In genomic region chr1:94279462-94279861, GRCh38 we compare ENCODE assay signal across 18 cellular contexts. TPM values are rescaled to one million over a fixed set of nuclear protein-coding genes. Genes with fewer than 3 reads are reported as not detected.
DNase-seq lines count a peak whose midpoint lies in the region; ATAC-seq, FAIRE-seq and TF ChIP-seq lines count a peak whose summit lies in the region.
"Had no signal": no experiment of that assay in that cellular context is flagged by ENCODE, and none has a peak within 500 bp of the region (broad histone marks: within the 10 kb centered on the region; RNA-seq: fewer than 3 reads in every experiment).

No MANE protein-coding gene starts in this region.

- no peak overlapping the region for H3K18ac ChIP-seq in IMR-90 (ENCODE audit: low read depth, low read length)

- H4K20me1 ChIP-seq in HepG2 (ENCODE audit: insufficient read depth, low read length) (no peaks in the 10 kb centered on the region), IMR-90 (ENCODE audit: insufficient read depth, low read length) (no peaks in the 10 kb centered on the region)
- H4K20me1 ChIP-seq: BLaER1 had no signal

- no peaks in the 10 kb centered on the region for H3K9me3 ChIP-seq in HepG2 (ENCODE audit: low read length)
- H3K9me3 ChIP-seq in right lobe of liver = no peaks in the 10 kb centered on the region
- 0 out of 2 replicates have a peak, but pooled peaks cover 2% of the 10 kb centered on the region for H3K9me3 ChIP-seq in IMR-90 (ENCODE audit: control insufficient read depth, insufficient read depth, low read length)
- H3K9me3 ChIP-seq: A549, BLaER1 had no signal

- no peak overlapping the region for H2AFZ ChIP-seq in HepG2 (ENCODE audit: low read length)
- H2AFZ ChIP-seq in IMR-90 (replicated peaks; ENCODE audit: low read length, poor library complexity) = no peak overlapping the region
- H2AFZ ChIP-seq: GM23338 had no signal

- H2AK9ac ChIP-seq in IMR-90 (replicated peaks; ENCODE audit: low read depth, low read length, poor library complexity) = no peak overlapping the region

- H3K4me3 ChIP-seq in HepG2 (replicated peaks in 1 of 3; ENCODE audit: insufficient read depth in 1 of 3, low read depth in 2 of 3, low read length in 3 of 3) (no peak overlapping the region), right lobe of liver (no peak overlapping the region), IMR-90 (ENCODE audit: insufficient read depth, low read depth, low read length) (no peak overlapping the region)
- H3K4me3 ChIP-seq: A549, BLaER1, GM12878, GM23338 had no signal

- intact Hi-C loops in HepG2 (cut with micrococcal nuclease; ENCODE audit: unreplicated experiment) (no loop called here), right lobe of liver (cut with DNase I) (no loop called here), IMR-90 (cut with micrococcal nuclease) (no loop called here)

- dilution Hi-C loops in IMR-90 (cut with HindIII; ENCODE audit: low sequenced_read_pairs, unreplicated experiment) = no loop called here

- ATAC-seq in HepG2 (no peak), right lobe of liver (no peak), IMR-90 (ENCODE audit: low read depth) (peak; percentile 42; the same call in 1 of the 2 replicates), HG02885 (IDR thresholded peaks at IDR 0.05; ENCODE audit: poor library complexity, unreplicated experiment) (no peak)
- ATAC-seq: A549, GM12878, GM23338 had no signal

- TF ChIP-seq CTCF in HepG2 (CRISPR knock-in tag; IDR thresholded peaks at IDR 0.05) = no peak
- TF ChIP-seq CTCF in right lobe of liver (IDR thresholded peaks at IDR 0.05) = no peak
- no peak for TF ChIP-seq CTCF in IMR-90 (conservative IDR thresholded peaks at IDR 0.05; ENCODE audit: low read depth, low read length)

- CTCF ChIA-PET in HepG2 (lab: Yijun Ruan, JAX; ENCODE audit: low intra/inter-chr PET ratio, low total read pairs) (no interaction called here), IMR-90 (lab: Yijun Ruan, JAX) (no interaction called here)

- POLR2A ChIA-PET in HepG2 (lab: Yijun Ruan, JAX) = no interaction called here
- POLR2A ChIA-PET in IMR-90 (lab: Charles Lee; ENCODE audit: unreplicated experiment) = no interaction called here

- no peaks in the 10 kb centered on the region for H3K79me2 ChIP-seq in HepG2 (ENCODE audit: insufficient read depth, low read length)

- H4K91ac ChIP-seq in IMR-90 (ENCODE audit: insufficient read depth, low read depth, low read length) = no peak overlapping the region

- H3K23ac ChIP-seq in IMR-90 (ENCODE audit: low read depth, low read length) = no peak overlapping the region

- TF ChIP-seq EP300 in HepG2 (IDR thresholded peaks at IDR 0.05; ENCODE audit: low read depth in 2 of 2, low read length in 2 of 2) = no peak
- TF ChIP-seq EP300 in HepG2 (CRISPR knock-in tag; IDR thresholded peaks at IDR 0.05; ENCODE audit: borderline replicate concordance) = no peak

- in situ Hi-C loops in HepG2 (cut with HindIII; ENCODE audit: extremely low pct_ligation_motif_present, low pct_unique_long_range_greater_than_20kb) (no loop called here), IMR-90 (cut with MboI; ENCODE audit: low sequenced_read_pairs) (no loop called here)

- DNase-seq in HepG2 (ENCODE audit: low spot score) (no peak), right lobe of liver (no peak), IMR-90 (no peak), iris pigment epithelial cell (ENCODE audit: low read depth) (peak; percentile 45), NCI-H1694 (lab: John Stamatoyannopoulos, UW) (no peak), GM19240 (ENCODE audit: insufficient read length, low spot score) (no peak)
- DNase-seq: CD4-positive, alpha-beta memory T cell; DMS153; DMS79; H7 had no signal

- WGBS in HepG2 (ENCODE audit: low lambda C conversion rate) = 87% methylated on average over 1 of the region's 1 CpG
- whole genome bisulfite sequencing in right lobe of liver (ENCODE audit: insufficient coverage, low coverage, low lambda C conversion rate, missing lambda C conversion rate) = 71% methylated on average over 1 of the region's 1 CpG
- no CpG with 5 or more reads among the region's 1 CpG for WGBS in IMR-90 (ENCODE audit: extremely low coverage in 2 of 2, insufficient read length in 1 of 2), 2 experiments

- no peak overlapping the region for H3K4ac ChIP-seq in IMR-90 (ENCODE audit: low read depth, low read length)

- TF ChIP-seq POLR2A in HepG2 (IDR thresholded peaks at IDR 0.05; ENCODE audit: insufficient read depth in 1 of 2, low read depth in 2 of 2, low read length in 2 of 2) (no peak), right lobe of liver (IDR thresholded peaks at IDR 0.05) (no peak), IMR-90 (IDR thresholded peaks at IDR 0.05; ENCODE audit: low read depth, low read length) (no peak)

- no peak overlapping the region for H2BK20ac ChIP-seq in IMR-90 (ENCODE audit: low read depth, low read length)

- H3K14ac ChIP-seq in IMR-90 (replicated peaks; ENCODE audit: low read depth, low read length) = no peak overlapping the region

- no peak overlapping the region for H3K56ac ChIP-seq in IMR-90 (ENCODE audit: extremely low read depth, insufficient read depth, low read length)

- H3K9ac ChIP-seq in HepG2 (ENCODE audit: insufficient read depth, low read depth, low read length) (no peak overlapping the region), IMR-90 (ENCODE audit: low read depth, low read length) (no peak overlapping the region)
- H3K9ac ChIP-seq: BLaER1, KMS-11 had no signal

- H3K36me3 ChIP-seq in HepG2 (replicated peaks in 1 of 2; ENCODE audit: control insufficient read depth in 1 of 2, insufficient read depth in 2 of 2, low read length in 2 of 2) (no peaks in the 10 kb centered on the region), right lobe of liver (no peaks in the 10 kb centered on the region), IMR-90 (ENCODE audit: control insufficient read depth, insufficient read depth, low read length) (no peaks in the 10 kb centered on the region)
- H3K36me3 ChIP-seq: BLaER1 had no signal

- H3K27ac ChIP-seq in HepG2 (ENCODE audit: extremely low read length, insufficient read depth, low read length) (no peak overlapping the region), right lobe of liver (no peak overlapping the region), IMR-90 (ENCODE audit: insufficient read depth, low read length) (no peak overlapping the region)
- H3K27ac ChIP-seq: 22Rv1, A549, BLaER1, KMS-11 had no signal

- no peak overlapping the region for H2BK120ac ChIP-seq in IMR-90 (ENCODE audit: low read depth, low read length)

- H3K4me1 ChIP-seq in HepG2 (ENCODE audit: insufficient read depth, low read length) (peaks cover 34% of the 10 kb centered on the region), right lobe of liver (no peaks in the 10 kb centered on the region), IMR-90 (ENCODE audit: control insufficient read depth, insufficient read depth, low read length) (peaks cover 9% of the 10 kb centered on the region)
- H3K4me1 ChIP-seq: A549, BLaER1 had no signal

- no peak overlapping the region for H2BK5ac ChIP-seq in IMR-90 (ENCODE audit: low read depth, low read length, poor library complexity, severe bottlenecking)

- H4K5ac ChIP-seq in IMR-90 (ENCODE audit: low read depth, low read length) = no peak overlapping the region

- H3K27me3 ChIP-seq in HepG2 (ENCODE audit: control insufficient read depth in 1 of 2, insufficient read depth in 2 of 2, low read length in 2 of 2) (no peaks in the 10 kb centered on the region), right lobe of liver (no peaks in the 10 kb centered on the region), IMR-90 (ENCODE audit: control insufficient read depth, insufficient read depth, low read length) (no peaks in the 10 kb centered on the region)
- H3K27me3 ChIP-seq: BLaER1 had no signal

- H2BK15ac ChIP-seq in IMR-90 (ENCODE audit: low read depth, low read length) = no peak overlapping the region

- no peak overlapping the region; a peak in 1 of 4 replicates for H4K8ac ChIP-seq in IMR-90 (ENCODE audit: low read depth in 2 of 2, low read length in 2 of 2)

- peaks cover 5% of the 10 kb centered on the region; the same call in 1 of the 2 replicates for H3K9me1 ChIP-seq in IMR-90 (ENCODE audit: insufficient read depth, low read length)

- H2AK5ac ChIP-seq in IMR-90 (ENCODE audit: low read depth, low read length) = no peak overlapping the region

- FAIRE-seq in HepG2 (lab: Jason Lieb, UNC) = no peak
- FAIRE-seq: A549, GM12878, GM19239 had no signal

- H3K79me1 ChIP-seq in IMR-90 (ENCODE audit: low read depth in 1 of 2, low read length in 2 of 2) = no peaks in the 10 kb centered on the region

- TF ChIP-seq RAD21 in HepG2 (CRISPR knock-in tag; IDR thresholded peaks at IDR 0.05) (no peak), IMR-90 (IDR thresholded peaks at IDR 0.05; ENCODE audit: low read length) (no peak)

- no TSS peak for BruUV-seq in HepG2 (replicated peaks; lab: Mats Ljungman, UMichigan)
- no TSS peak for BruUV-seq in IMR-90 (replicated peaks; lab: Mats Ljungman, UMichigan)

- H3K4me2 ChIP-seq in HepG2 (ENCODE audit: low read depth, low read length) = no peak overlapping the region
- H3K4me2 ChIP-seq in IMR-90 (ENCODE audit: low read depth, low read length) = no peak overlapping the region
- H3K4me2 ChIP-seq: A549, BLaER1, GM23338, KMS-11 had no signal

RNA-seq across cellular contexts. Expression of gene ARHGAP29, which starts 42.1 kb away (rescaled TPM):
- 12.8 and 18.8 TPM in 2 replicates for total RNA-seq in HepG2 (2016; rRNA removed; fragmentation: Illumina TruSeq; extraction: Trizol)
- 3.5 and 3.8 TPM in 2 replicates for total RNA-seq in HepG2 (2016; cell fraction: cytosol; rRNA removed; fragmentation: Illumina TruSeq; extraction: Trizol; ENCODE audit: low read depth)
- total RNA-seq in HepG2 (2016; cell fraction: insoluble cytoplasmic fraction; rRNA removed; fragmentation: Illumina TruSeq; extraction: Trizol) = 12.2 and 19.4 TPM in 2 replicates
- 7.7 and 7.9 TPM in 2 replicates for total RNA-seq in HepG2 (2016; cell fraction: membrane; rRNA removed; fragmentation: Illumina TruSeq; extraction: Trizol)
- 21.5 and 22.3 TPM in 2 replicates for total RNA-seq in HepG2 (2016; cell fraction: nucleus; rRNA removed; fragmentation: Illumina TruSeq; extraction: Trizol)
- 12.2 and 18.3 TPM in 2 replicates for polyA plus RNA-seq in HepG2 (2011; rRNA removed)
- 5.3 and 7.0 TPM in 2 replicates for polyA plus RNA-seq in HepG2 (2011; cell fraction: cytosol; rRNA removed)
- polyA plus RNA-seq in HepG2 (2011; cell fraction: nucleus; rRNA removed) = 16.2 and 17.3 TPM in 2 replicates
- 9.4 and 11.6 TPM in 2 replicates for polyA plus RNA-seq in HepG2 (2012)
- polyA plus RNA-seq in HepG2 (2016; cell fraction: cytosol; fragmentation: Illumina TruSeq; extraction: Trizol; ENCODE audit: low read depth) = 0.37 TPM in 2 replicates
- polyA plus RNA-seq in HepG2 (2016; cell fraction: insoluble cytoplasmic fraction; fragmentation: Illumina TruSeq; extraction: Trizol; ENCODE audit: low read depth) = 13.5 and 14.2 TPM in 2 replicates
- 1.9 and 2.0 TPM in 2 replicates for polyA plus RNA-seq in HepG2 (2016; cell fraction: membrane; fragmentation: Illumina TruSeq; extraction: Trizol; ENCODE audit: low read depth)
- polyA plus RNA-seq in HepG2 (2016; cell fraction: nucleus; fragmentation: Illumina TruSeq; extraction: Trizol; ENCODE audit: insufficient read depth, low read depth) = 22.0 and 23.1 TPM in 2 replicates
- 3.3 and 11.6 TPM in 2 replicates for polyA minus RNA-seq in HepG2 (2011; rRNA and poly(A)+ RNA removed; ENCODE audit: low replicate concordance)
- 13.0 and 14.2 TPM in 2 replicates for polyA minus RNA-seq in HepG2 (2011; cell fraction: cytosol; rRNA and poly(A)+ RNA removed)
- polyA minus RNA-seq in HepG2 (2011; cell fraction: nucleus; rRNA and poly(A)+ RNA removed) = 72.7 and 82.5 TPM in 2 replicates
- 10 to 100 TPM; 15.1 to 28.9 (median 21.1) TPM for total RNA-seq in right lobe of liver
- 30.3 and 45.3 TPM in 2 replicates for total RNA-seq in IMR-90 (2012; rRNA removed)
- 15.9 and 19.1 TPM in 2 replicates for polyA plus RNA-seq in IMR-90 (2012; rRNA removed)
- 3.7 and 4.2 TPM in 2 replicates for polyA plus RNA-seq in IMR-90 (2012; cell fraction: cytosol; rRNA removed)
- 8.5 and 39.9 TPM in 2 replicates for polyA plus RNA-seq in IMR-90 (2012; cell fraction: nucleus; rRNA removed; ENCODE audit: low replicate concordance)
- total RNA-seq: CD4-positive, alpha-beta memory T cell had no signal
- polyA plus RNA-seq: CD4-positive, alpha-beta memory T cell had no signal
